Comparison of ENCODE assay signal across 13 cellular contexts in the genomic region with DNA sequence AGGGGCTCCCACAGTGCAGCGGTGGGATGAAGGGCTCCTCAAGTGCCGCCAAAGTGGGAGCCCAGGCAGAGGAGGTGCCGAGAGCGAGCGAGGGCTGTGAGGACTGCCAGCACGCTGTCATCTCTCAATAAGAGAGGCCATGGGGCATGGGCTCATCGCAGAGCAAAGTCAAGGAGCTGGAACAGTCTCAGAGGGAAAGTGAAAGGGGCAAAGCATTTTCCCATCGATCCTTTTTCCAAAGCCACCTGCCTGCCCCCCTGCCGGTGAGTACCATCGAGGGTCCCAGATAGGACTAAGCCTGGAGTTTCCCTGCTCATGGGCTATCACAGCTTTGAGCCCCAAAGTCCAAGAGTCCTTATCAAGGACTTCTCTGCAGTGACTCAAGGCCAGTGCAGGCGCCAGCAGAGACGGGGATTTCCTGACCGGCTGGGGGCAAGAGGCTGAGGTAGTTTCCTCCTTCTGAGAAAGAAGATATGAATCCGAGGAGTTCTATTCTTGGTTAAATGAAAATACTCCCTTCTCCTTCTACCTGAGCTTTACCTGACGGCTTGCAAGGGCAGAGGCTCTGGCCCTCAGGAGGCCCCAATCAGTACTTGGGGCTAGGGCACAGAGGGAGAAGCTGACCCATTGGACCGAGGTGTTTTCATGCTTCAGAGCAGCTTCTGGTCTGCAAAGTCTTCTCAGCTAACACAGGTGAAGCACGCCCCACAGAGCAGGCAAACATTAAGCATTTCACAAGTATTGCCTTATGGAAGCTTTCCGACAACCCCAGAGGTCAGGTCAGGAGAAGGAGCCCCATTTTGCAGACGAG. TPM values are rescaled to one million over a fixed set of nuclear protein-coding genes. Genes with fewer than 3 reads are reported as not detected.
DNase-seq lines count a peak whose midpoint lies in the region; ATAC-seq and TF ChIP-seq lines count a peak whose summit lies in the region.
"Had no signal": no experiment of that assay in that cellular context is flagged by ENCODE, and none has a peak within 500 bp of the region (broad histone marks: within the 10 kb centered on the region; RNA-seq: fewer than 3 reads in every experiment).

No MANE protein-coding gene starts in this region.

- POLR2A ChIA-PET in OCI-LY7 (lab: Charles Lee): interaction anchor here (1.3 kb wide), 1 partner anchor 21 kb away, joined by 3 read pairs; no protein-coding TSS in a partner anchor

- no peak overlapping the region for H3K9ac ChIP-seq in mammary epithelial cell (ENCODE audit: insufficient read depth, low read length)

- intact Hi-C loops in OCI-LY7 (cut with micrococcal nuclease; ENCODE audit: unreplicated experiment): no loop called here
- intact Hi-C loops in mammary epithelial cell (cut with micrococcal nuclease): no loop called here

- H3K9me3 ChIP-seq in OCI-LY7 (ENCODE audit: low read length) (no peaks in the 10 kb centered on the region), mammary epithelial cell (replicated peaks; ENCODE audit: insufficient read depth, low read length) (no peaks in the 10 kb centered on the region)
- H3K9me3 ChIP-seq: psoas muscle had no signal

- H3K9me2 ChIP-seq in OCI-LY7 (ENCODE audit: insufficient read depth, low read length): no peaks in the 10 kb centered on the region

- no peak overlapping the region for H3K27ac Mint-ChIP-seq in immature natural killer cell

- H3K27me3 ChIP-seq in mammary epithelial cell (ENCODE audit: insufficient read depth, low read length): no peaks in the 10 kb centered on the region

- H4K20me1 ChIP-seq in OCI-LY7 (ENCODE audit: insufficient read depth, low read length) (no peaks in the 10 kb centered on the region), mammary epithelial cell (ENCODE audit: insufficient read depth, low read length) (no peaks in the 10 kb centered on the region)

- no peaks in the 10 kb centered on the region for H3K36me3 Mint-ChIP-seq in immature natural killer cell

- no TSS peak for BruUV-seq in OCI-LY7 (replicated peaks; lab: Mats Ljungman, UMichigan)
- BruUV-seq in mammary epithelial cell (replicated peaks; lab: Mats Ljungman, UMichigan): no TSS peak

- ATAC-seq in GM18511 (IDR thresholded peaks at IDR 0.05; ENCODE audit: unreplicated experiment): peak; percentile 65
- ATAC-seq: left cardiac atrium, psoas muscle, SK-N-SH treated with all-trans-retinoic acid at 6 μM for 48 hours had no signal

- peak overlapping the region; percentile 11; the same call in 1 of the 2 replicates for H2AFZ ChIP-seq in OCI-LY7 (ENCODE audit: low read length)
- no peak overlapping the region for H2AFZ ChIP-seq in mammary epithelial cell (ENCODE audit: low read depth, low read length)

- dilution Hi-C loops in mammary epithelial cell (cut with HindIII; ENCODE audit: low sequenced_read_pairs): loop anchor here (5.0 kb wide), 2 partner anchors 33 to 63 kb away; no protein-coding TSS in a partner anchor

- H3K4me2 ChIP-seq in OCI-LY7 (ENCODE audit: low read length) (0 out of 2 replicates have a peak overlapping the region, but pooled peaks have one; percentile 8), mammary epithelial cell (ENCODE audit: insufficient read depth, low read depth, low read length) (no peak overlapping the region)

- H3K27ac ChIP-seq in OCI-LY7 (ENCODE audit: low read depth, low read length, poor library complexity, severe bottlenecking) (no peak overlapping the region), mammary epithelial cell (ENCODE audit: insufficient read depth, low read depth, low read length) (no peak overlapping the region)
- H3K27ac ChIP-seq: psoas muscle had no signal

- H3K4me3 ChIP-seq in OCI-LY7 (ENCODE audit: low read depth, low read length, poor library complexity, severe bottlenecking): no peak overlapping the region
- H3K4me3 ChIP-seq in fibroblast of the aortic adventitia (ENCODE audit: low read depth, low read length): no peak overlapping the region
- no peak overlapping the region for H3K4me3 ChIP-seq in mammary epithelial cell (replicated peaks in 1 of 3; ENCODE audit: insufficient read depth in 1 of 3, low read depth in 2 of 3, low read length in 3 of 3)
- H3K4me3 ChIP-seq: psoas muscle had no signal

- WGBS in mammary epithelial cell (ENCODE audit: low coverage, missing lambda C conversion rate): 89% methylated on average over 8 of the region's 19 CpGs

- H3K4me3 Mint-ChIP-seq in immature natural killer cell: no peak overlapping the region

- H3K79me2 ChIP-seq in OCI-LY7 (ENCODE audit: insufficient read depth, low read depth, low read length): no peaks in the 10 kb centered on the region
- no peaks in the 10 kb centered on the region for H3K79me2 ChIP-seq in mammary epithelial cell (ENCODE audit: insufficient read depth, low read length)

- TF ChIP-seq CTCF in OCI-LY7 (conservative IDR thresholded peaks at IDR 0.05; ENCODE audit: low read length) (no peak), fibroblast of the aortic adventitia (IDR thresholded peaks at IDR 0.05; ENCODE audit: insufficient read depth, low read length) (no peak), mammary epithelial cell (conservative IDR thresholded peaks at IDR 0.05 in 1 of 2, IDR thresholded peaks at IDR 0.05 in 1 of 2; ENCODE audit: extremely low read depth in 1 of 2, insufficient read depth in 1 of 2, low read depth in 1 of 2, low read length in 2 of 2) (no peak)

- H3K36me3 ChIP-seq in OCI-LY7 (ENCODE audit: insufficient read depth, low read length) (no peaks in the 10 kb centered on the region), mammary epithelial cell (ENCODE audit: insufficient read depth, low read length) (no peaks in the 10 kb centered on the region)

- peaks cover 0 to 3% (median 1%) of the 10 kb centered on the region in 3 donors for H3K27me3 Mint-ChIP-seq in immature natural killer cell (ENCODE audit: low read depth in 3 of 3)

- H3K4me1 ChIP-seq in OCI-LY7 (ENCODE audit: insufficient read depth, low read length, poor library complexity, severe bottlenecking): no peaks in the 10 kb centered on the region
- H3K4me1 ChIP-seq in mammary epithelial cell (ENCODE audit: insufficient read depth, low read length): peaks cover 6% of the 10 kb centered on the region

- peaks cover 3 to 5% of the 10 kb centered on the region in 2 donors for H3K4me1 Mint-ChIP-seq in immature natural killer cell

- DNase-seq in Caki2 (ENCODE audit: low read depth) (peak; percentile 33), OCI-LY7 (ENCODE audit: low spot score) (peak; percentile 22), fibroblast of the aortic adventitia (ENCODE audit: low read depth) (peak; percentile 59), mammary epithelial cell (no peak), putamen (ENCODE audit: low spot score) (no peak), immature natural killer cell (no peak), MV-4-11 (lab: John Stamatoyannopoulos, UW) (no peak)
- DNase-seq: activated gamma-delta T cell; left cardiac atrium; psoas muscle; stimulated activated CD8-positive, alpha-beta memory T cell treated with anti-CD3 and anti-CD28 coated beads, Interleukin-4, amount 100 ng/mL, for 48 hours had no signal

- no peaks in the 10 kb centered on the region for H3K9me3 Mint-ChIP-seq in immature natural killer cell

- in situ Hi-C loops in Caki2 (cut with HindIII; ENCODE audit: low pct_unique_long_range_greater_than_20kb, low sequenced_read_pairs) (no loop called here), mammary epithelial cell (cut with MboI; ENCODE audit: low sequenced_read_pairs in 2 of 2) (loop anchor here (5.0 kb wide), 2 partner anchors 238 to 243 kb away; no protein-coding TSS in a partner anchor)

- CTCF ChIA-PET in OCI-LY7 (lab: Charles Lee; ENCODE audit: unreplicated experiment) (no interaction called here), mammary epithelial cell (lab: Charles Lee; ENCODE audit: low non-redundant PET) (no interaction called here)

RNA-seq across cellular contexts. Expression of a gene that starts 22.6 kb away (rescaled TPM):
- total RNA-seq in Caki2 (2014; rRNA removed; shearing (Covaris generic); ENCODE audit: low replicate concordance): not detected in 2 replicates
- not detected in 2 replicates for total RNA-seq in OCI-LY7 (2014; rRNA removed; shearing (Covaris generic))
- total RNA-seq in OCI-LY7 (2022) (not detected in 2 replicates), fibroblast of the aortic adventitia (ENCODE audit: low replicate concordance) (0.09 TPM in 1 of 2 replicates, not detected in the other), mammary epithelial cell (1 to 10 TPM in 1 of 2 donors, under 1 TPM in 1; 0.64 to 1.0 TPM)
- polyA plus RNA-seq in mammary epithelial cell (0.78 TPM), immature natural killer cell (1 to 10 TPM in 1 of 3 donors, not detected in 2; 2.0 TPM)
- polyA minus RNA-seq in mammary epithelial cell: not detected
- total RNA-seq: psoas muscle had no signal

RNA-seq across cellular contexts. Expression of a gene that starts 28.2 kb away (rescaled TPM):
- total RNA-seq in Caki2 (2014; rRNA removed; shearing (Covaris generic); ENCODE audit: low replicate concordance): not detected in 2 replicates
- total RNA-seq in OCI-LY7 (2014; rRNA removed; shearing (Covaris generic)): not detected in 2 replicates
- total RNA-seq in OCI-LY7 (2022) (not detected in 2 replicates), fibroblast of the aortic adventitia (ENCODE audit: low replicate concordance) (not detected in 2 replicates), mammary epithelial cell (not detected)
- polyA plus RNA-seq in mammary epithelial cell (not detected), immature natural killer cell (not detected)
- not detected for polyA minus RNA-seq in mammary epithelial cell
- total RNA-seq: left cardiac atrium, psoas muscle had no signal

Comparison
In these comparisons a context has a peak if more than half of its experiments do, and no peak if none do; other contexts are left out.
1. DNase-seq: peak in Caki2 (single experiment), OCI-LY7 (single experiment) and fibroblast of the aortic adventitia (single experiment); none in mammary epithelial cell (single experiment), putamen (single experiment), immature natural killer cell (0 of 3) and MV-4-11 (single experiment).